30 cellular contexts compared by ENCODE assay signal in genomic region chr22:46276563-46276962, GRCh38. TPM values are rescaled to one million over a fixed set of nuclear protein-coding genes. Genes with fewer than 3 reads are reported as not detected.
"Had no signal": no experiment of that assay in that cellular context is flagged by ENCODE, and none has a peak within 500 bp of the region (broad histone marks: within the 10 kb centered on the region; RNA-seq: fewer than 3 reads in every experiment).

No MANE protein-coding gene starts in this region.

- H3K9me3 Mint-ChIP-seq: neural crest cell, type B pancreatic cell had no signal

- DNase-seq: cerebellar nuclear complex; cortex of kidney; effector CD4-positive, alpha-beta T cell; endodermal cell; foreskin melanocyte; glutamatergic neuron; heart right ventricle; hippocampal formation; islet precursor cell; kidney glomerular epithelial cell; left colon; left ventricle myocardium superior; lower lobe of right lung; naive thymus-derived CD8-positive, alpha-beta T cell; stimulated activated CD4-positive, alpha-beta T cell treated with anti-CD3 and anti-CD28 coated beads, Interleukin-12 subunit alpha, Interleukin-12 subunit beta, amount 100 ng/mL, for 4 hours; stimulated activated CD4-positive, alpha-beta T cell treated with anti-CD3 and anti-CD28 coated beads, Interleukin-2, amount 100 ng/mL, for 24 hours; stimulated activated CD4-positive, alpha-beta T cell treated with anti-CD3 and anti-CD28 coated beads, Interleukin-4, amount 100 ng/mL, for 24 hours; stimulated activated naive CD4-positive, alpha-beta T cell treated with Interleukin-2 at 50 U/mL for 16 hours; stomach; testis had no signal

- ATAC-seq: heart right ventricle; left ventricle myocardium superior; lower lobe of right lung; naive thymus-derived CD8-positive, alpha-beta T cell; sciatic nerve; stimulated activated effector memory CD8-positive, alpha-beta T cell treated with anti-CD3 and anti-CD28 coated beads, Interleukin-12 subunit alpha, Interleukin-12 subunit beta, amount 100 ng/mL, for 72 hours had no signal

- H3K4me1 Mint-ChIP-seq: endodermal cell, neural crest cell had no signal

- H3K27ac Mint-ChIP-seq: endodermal cell, type B pancreatic cell had no signal

- H3K27me3 Mint-ChIP-seq: naive thymus-derived CD8-positive, alpha-beta T cell; progenitor cell of endocrine pancreas; type B pancreatic cell had no signal

- H3K4me3 Mint-ChIP-seq: endodermal cell; neural crest cell; stimulated activated effector memory CD8-positive, alpha-beta T cell treated with anti-CD3 and anti-CD28 coated beads, Interleukin-12 subunit alpha, Interleukin-12 subunit beta, amount 100 ng/mL, for 72 hours; type B pancreatic cell had no signal

RNA-seq across cellular contexts. Expression of gene PKDREJ, which starts 13.4 kb away (rescaled TPM):
- total RNA-seq: epithelial cell of proximal tubule; left ventricle myocardium superior; lower lobe of right lung; mesenteric fat pad; myocyte; naive thymus-derived CD8-positive, alpha-beta T cell; progenitor cell of endocrine pancreas; smooth muscle cell had no signal
- polyA plus RNA-seq: fibroblast of lung; naive thymus-derived CD8-positive, alpha-beta T cell had no signal

RNA-seq across cellular contexts. Expression of gene GTSE1, which starts 20.1 kb away (rescaled TPM):
- polyA plus RNA-seq: naive thymus-derived CD8-positive, alpha-beta T cell had no signal
